ENCODE assay signal across 14 cellular contexts in genomic region chr17:28473542-28473941, GRCh38. TPM values are rescaled to one million over a fixed set of nuclear protein-coding genes. Genes with fewer than 3 reads are reported as not detected.
A peak's percentile ranks its signal among the peaks of the same experiment; 100 is the strongest.
DNase-seq lines count a peak whose midpoint lies in the region; ATAC-seq and TF ChIP-seq lines count a peak whose summit lies in the region.
"Had no signal": no experiment of that assay in that cellular context is flagged by ENCODE, and none has a peak within 500 bp of the region (broad histone marks: within the 10 kb centered on the region; RNA-seq: fewer than 3 reads in every experiment).

SLC13A2 (plus strand) TSS chr17:28473644; CDS start chr17:28473713, 69 bp downstream.

- no peaks in the 10 kb centered on the region for H3K9me3 Mint-ChIP-seq in activated CD8-positive, alpha-beta memory T cell treated with anti-CD3 and anti-CD28 coated beads, Interleukin-2, amount 10 ng/mL, durations not matched to agents 7 days and 5 days (ENCODE audit: low read depth)
- H3K9me3 Mint-ChIP-seq: dendritic cell treated with granulocyte-macrophage colony-stimulating factor and Interleukin-4, amounts not matched to agents 40 ng/mL and 50 ng/mL, for 4 days; IgD-negative memory B cell; mesothelial cell of epicardium had no signal

- H3K27me3 ChIP-seq in Panc1 (ENCODE audit: control insufficient read depth, insufficient read depth, low read length), result peaks cover under 1% of the 10 kb centered on the region; the same call in 1 of the 2 replicates
- no peaks in the 10 kb centered on the region for H3K27me3 ChIP-seq in suprapubic skin
- H3K27me3 ChIP-seq in vagina, result no peaks in the 10 kb centered on the region
- H3K27me3 ChIP-seq: thyroid gland had no signal

- H3K36me3 ChIP-seq in Panc1 (ENCODE audit: control insufficient read depth, insufficient read depth, low read length) (no peaks in the 10 kb centered on the region), suprapubic skin (no peaks in the 10 kb centered on the region), vagina (no peaks in the 10 kb centered on the region)
- H3K36me3 ChIP-seq: thyroid gland had no signal

- H3K4me1 ChIP-seq in Panc1 (ENCODE audit: control insufficient read depth, insufficient read depth, low read length), result no peaks in the 10 kb centered on the region
- H3K4me1 ChIP-seq in suprapubic skin, result no peaks in the 10 kb centered on the region
- no peaks in the 10 kb centered on the region for H3K4me1 ChIP-seq in vagina
- H3K4me1 ChIP-seq: thyroid gland had no signal

- DNase-seq in activated CD8-positive, alpha-beta memory T cell treated with anti-CD3 and anti-CD28 coated beads, Interleukin-2, amount 10 ng/mL, durations not matched to agents 7 days and 5 days, result peak; percentile 30
- no peak for DNase-seq in activated CD8-positive, alpha-beta memory T cell treated with anti-CD3 and anti-CD28 coated beads, Interleukin-2, amount 50 U/mL, for 48 hours
- DNase-seq in Panc1 (ENCODE audit: low read depth, low spot score) (no peak), iPS-NIHi11 (ENCODE audit: low spot score) (peak; percentile 50), suprapubic skin (ENCODE audit: low spot score in 2 of 2) (peak in 1 of 2 donors; percentile 65), NCI-H1436 treated with DMSO at 0.1 percent for 48 hours (lab: John Stamatoyannopoulos, UW) (no peak), vagina (ENCODE audit: extremely low spot score in 2 of 2) (no peak), KBM-7 (no peak)
- DNase-seq: NCI-H69, SIG-M5, thyroid gland had no signal

- BruUV-seq in Panc1 (replicated peaks; lab: Mats Ljungman, UMichigan), result no TSS peak

- no peak within 1 kb of the TSS for H3K4me3 ChIP-seq in Panc1 (ENCODE audit: low read depth in 2 of 2, low read length in 2 of 2)
- no peak within 1 kb of the TSS for H3K4me3 ChIP-seq in suprapubic skin
- no peak within 1 kb of the TSS for H3K4me3 ChIP-seq in vagina
- H3K4me3 ChIP-seq: thyroid gland had no signal

- no peaks in the 10 kb centered on the region for H3K9me3 ChIP-seq in Panc1 (ENCODE audit: control insufficient read depth, insufficient read depth, low read depth, low read length)
- H3K9me3 ChIP-seq in suprapubic skin, result no peaks in the 10 kb centered on the region
- H3K9me3 ChIP-seq in vagina, result no peaks in the 10 kb centered on the region
- H3K9me3 ChIP-seq: thyroid gland had no signal

- no peak for TF ChIP-seq EP300 in suprapubic skin (IDR thresholded peaks at IDR 0.05)

- POLR2A ChIA-PET in Panc1 (lab: Charles Lee), result no interaction called here

- intact Hi-C loops in Panc1 (cut with micrococcal nuclease; ENCODE audit: unreplicated experiment) (no loop called here), vagina (cut with DNase I) (no loop called here)

- H3K36me3 Mint-ChIP-seq in activated CD8-positive, alpha-beta memory T cell treated with anti-CD3 and anti-CD28 coated beads, Interleukin-2, amount 10 ng/mL, durations not matched to agents 7 days and 5 days, result no peaks in the 10 kb centered on the region
- H3K36me3 Mint-ChIP-seq: IgD-negative memory B cell, mesothelial cell of epicardium had no signal

- no peak for ATAC-seq in activated CD8-positive, alpha-beta memory T cell treated with anti-CD3 and anti-CD28 coated beads, Interleukin-2, amount 10 ng/mL, durations not matched to agents 7 days and 5 days
- ATAC-seq in Panc1, result peak; percentile 42; the same call in 1 of the 2 replicates

- in situ Hi-C loops in Panc1 (cut with HindIII; ENCODE audit: low pct_unique_long_range_greater_than_20kb, low sequenced_read_pairs) (no loop called here), KBM-7 (cut with MboI; ENCODE audit: low pct_unique_long_range_greater_than_20kb, low sequenced_read_pairs) (no loop called here)

- H3K27ac Mint-ChIP-seq in activated CD8-positive, alpha-beta memory T cell treated with anti-CD3 and anti-CD28 coated beads, Interleukin-2, amount 10 ng/mL, durations not matched to agents 7 days and 5 days, result no peak within 1 kb of the TSS
- H3K27ac Mint-ChIP-seq: dendritic cell treated with granulocyte-macrophage colony-stimulating factor and Interleukin-4, amounts not matched to agents 40 ng/mL and 50 ng/mL, for 4 days; mesothelial cell of epicardium had no signal

- H3K27me3 Mint-ChIP-seq in activated CD8-positive, alpha-beta memory T cell treated with anti-CD3 and anti-CD28 coated beads, Interleukin-2, amount 10 ng/mL, durations not matched to agents 7 days and 5 days, result no peaks in the 10 kb centered on the region

- TF ChIP-seq POLR2A in suprapubic skin (IDR thresholded peaks at IDR 0.05) (no peak), vagina (IDR thresholded peaks at IDR 0.05) (no peak)

- WGBS in suprapubic skin, result 81% methylated on average over 5 of the region's 5 CpGs

- H3K27ac ChIP-seq in Panc1 (ENCODE audit: low read length), result no peak within 1 kb of the TSS
- H3K27ac ChIP-seq in suprapubic skin, result no peak within 1 kb of the TSS
- H3K27ac ChIP-seq in vagina, result no peak within 1 kb of the TSS
- H3K27ac ChIP-seq: thyroid gland had no signal

- TF ChIP-seq CTCF in Panc1 (IDR thresholded peaks at IDR 0.05) (no peak), suprapubic skin (IDR thresholded peaks at IDR 0.05) (no peak), vagina (IDR thresholded peaks at IDR 0.05) (no peak)

- CTCF ChIA-PET in activated CD8-positive, alpha-beta memory T cell treated with anti-CD3 and anti-CD28 coated beads, Interleukin-2, amount 10 ng/mL, durations not matched to agents 7 days and 5 days (lab: Charles Lee), result interaction anchor here (1.4 kb wide), 1 partner anchor 57 kb away, joined by 3 read pairs; no protein-coding TSS in a partner anchor
- CTCF ChIA-PET in Panc1 (lab: Charles Lee), result no interaction called here

- H3K4me1 Mint-ChIP-seq in activated CD8-positive, alpha-beta memory T cell treated with anti-CD3 and anti-CD28 coated beads, Interleukin-2, amount 10 ng/mL, durations not matched to agents 7 days and 5 days, result peaks cover 25% of the 10 kb centered on the region

- H3K4me3 Mint-ChIP-seq in activated CD8-positive, alpha-beta memory T cell treated with anti-CD3 and anti-CD28 coated beads, Interleukin-2, amount 10 ng/mL, durations not matched to agents 7 days and 5 days, result no peak within 1 kb of the TSS
- H3K4me3 Mint-ChIP-seq: dendritic cell treated with granulocyte-macrophage colony-stimulating factor and Interleukin-4, amounts not matched to agents 40 ng/mL and 50 ng/mL, for 4 days; mesothelial cell of epicardium had no signal

RNA-seq across cellular contexts. Expression of gene SLC13A2, which starts in this region (rescaled TPM):
- not detected for total RNA-seq in activated CD8-positive, alpha-beta memory T cell treated with anti-CD3 and anti-CD28 coated beads, Interleukin-2, amount 10 ng/mL, durations not matched to agents 7 days and 5 days
- total RNA-seq in Panc1 (2021; ENCODE audit: unreplicated experiment), result not detected
- polyA plus RNA-seq in Panc1 (2012; ENCODE audit: insufficient read length), result not detected
- 10 to 100 TPM in 3 of 4 donors, 1 to 10 TPM in 1; 9.7 to 22.0 (median 14.8) TPM for total RNA-seq in suprapubic skin
- not detected for total RNA-seq in vagina
- total RNA-seq: mesothelial cell of epicardium, thyroid gland had no signal
- polyA plus RNA-seq: IgD-negative memory B cell had no signal

Comparison
In these comparisons a context has a peak if more than half of its experiments do, and no peak if none do; other contexts are left out.
1. RNA of gene SLC13A2 (total RNA-seq): 9.7 to 22.0 TPM in suprapubic skin; not detected in activated CD8-positive, alpha-beta memory T cell treated with anti-CD3 and anti-CD28 coated beads, Interleukin-2, amount 10 ng/mL, durations not matched to agents 7 days and 5 days, not detected in Panc1 (single experiment) and not detected in vagina (single experiment); every median in the first group is over 10 times any median in the second.
2. Peak in DNase-seq in activated CD8-positive, alpha-beta memory T cell treated with anti-CD3 and anti-CD28 coated beads, Interleukin-2, amount 10 ng/mL, durations not matched to agents 7 days and 5 days; RNA of the gene not detected or under 1 TPM.
3. Peak in ATAC-seq in Panc1; RNA of the gene not detected or under 1 TPM.